17 cellular contexts compared by ENCODE assay signal in the genomic region with DNA sequence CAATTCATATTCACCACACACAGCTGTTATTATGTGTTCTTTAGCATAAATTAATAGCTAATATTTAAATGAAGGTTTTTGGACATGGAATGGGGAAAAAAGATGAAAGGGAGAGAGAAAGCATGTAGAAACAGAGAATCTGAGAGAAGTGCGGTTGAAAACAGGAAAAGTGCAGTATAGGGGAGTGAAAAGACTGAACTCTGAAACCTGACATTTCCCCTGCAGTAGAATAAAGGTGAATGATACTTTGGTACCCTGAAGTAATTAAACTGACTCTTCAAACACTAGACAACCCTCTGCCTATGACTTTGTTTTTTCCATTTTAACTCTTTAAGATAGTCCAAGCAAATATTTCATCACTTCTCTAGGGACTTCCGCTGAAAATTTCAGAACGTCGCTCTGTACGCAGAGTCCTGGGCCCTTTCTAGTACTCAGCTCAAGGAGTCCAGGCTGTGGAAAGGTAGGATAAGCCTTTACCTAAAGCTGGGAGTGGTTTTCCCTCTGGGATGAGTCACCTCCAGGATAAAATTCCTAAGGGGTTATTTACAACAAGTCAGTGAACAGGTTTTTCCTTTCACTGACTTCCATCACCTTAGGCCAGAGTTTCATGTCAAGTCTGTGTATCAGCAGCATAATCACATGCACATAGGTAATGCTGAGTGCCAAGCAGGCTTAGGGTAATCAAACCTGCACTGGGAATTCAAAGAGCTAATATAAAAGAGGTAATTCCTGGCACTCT.
DNase-seq lines count a peak whose midpoint lies in the region; ATAC-seq, FAIRE-seq and TF ChIP-seq lines count a peak whose summit lies in the region.
"Had no signal": no experiment of that assay in that cellular context is flagged by ENCODE, and none has a peak within 500 bp of the region (broad histone marks: within the 10 kb centered on the region; RNA-seq: fewer than 3 reads in every experiment).

No MANE protein-coding gene starts in this region.

- TF ChIP-seq RAD21 in GM12878 (IDR thresholded peaks at IDR 0.05; ENCODE audit: insufficient read depth, low read depth, low read length), result no peak

- H3K4me3 ChIP-seq in Caco-2 (ENCODE audit: low read depth, low read length) (no peak overlapping the region), GM12878 (no peak overlapping the region), kidney epithelial cell (ENCODE audit: low read depth, low read length) (no peak overlapping the region)
- H3K4me3 ChIP-seq: cardiac muscle cell had no signal

- H3K4me2 ChIP-seq in GM12878 (ENCODE audit: control insufficient read depth, insufficient read depth), result no peak overlapping the region

- TF ChIP-seq POLR2A in GM12878 (IDR thresholded peaks at IDR 0.05; ENCODE audit: low read depth, low read length), result no peak

- in situ Hi-C loops in GM12878 (cut with MboI), result no loop called here

- H3K36me3 Mint-ChIP-seq in Caco-2 (ENCODE audit: insufficient read depth, unreplicated experiment), result no peaks in the 10 kb centered on the region
- H3K36me3 Mint-ChIP-seq: CD8-positive, alpha-beta T cell had no signal

- no peaks in the 10 kb centered on the region; the same call in 1 of the 2 replicates for H3K4me1 ChIP-seq in Caco-2
- H3K4me1 ChIP-seq in GM12878 (ENCODE audit: control insufficient read depth, insufficient read depth, low read length), result peaks cover 5% of the 10 kb centered on the region; the same call in 1 of the 2 replicates

- WGBS in GM12878 (ENCODE audit: insufficient coverage, insufficient replicate concordance, low lambda C conversion rate, missing lambda C conversion rate), result 73% methylated on average over 5 of the region's 5 CpGs

- no peaks in the 10 kb centered on the region for H3K27me3 Mint-ChIP-seq in Caco-2 (ENCODE audit: insufficient read depth, unreplicated experiment)
- H3K27me3 Mint-ChIP-seq: activated naive CD8-positive, alpha-beta T cell treated with anti-CD3 and anti-CD28 coated beads, Interleukin-2, amount 50 U/mL, for 24 hours; activated T-helper 17 cell treated with anti-CD3 and anti-CD28 coated beads, Interleukin-2, amount 50 U/mL, for 72 hours had no signal

- H3K36me3 ChIP-seq in Caco-2 (ENCODE audit: control insufficient read depth, insufficient read depth, low read length) (no peaks in the 10 kb centered on the region), GM12878 (ENCODE audit: control insufficient read depth in 2 of 2, insufficient read depth in 2 of 2, low read length in 1 of 2) (no peaks in the 10 kb centered on the region), kidney epithelial cell (ENCODE audit: control insufficient read depth, insufficient read depth, low read length) (no peaks in the 10 kb centered on the region)
- H3K36me3 ChIP-seq: cardiac muscle cell had no signal

- SMC1A ChIA-PET in GM12878 (lab: Charles Lee; ENCODE audit: uncharacterized antibody, unreplicated experiment), result interaction anchor here (3.4 kb wide), 1 partner anchor 11 kb away, joined by 33 read pairs; no protein-coding TSS in a partner anchor

- H3K27me3 ChIP-seq in Caco-2 (replicated peaks; ENCODE audit: control insufficient read depth, insufficient read depth, low read length) (no peaks in the 10 kb centered on the region), GM12878 (replicated peaks in 1 of 2; ENCODE audit: control insufficient read depth in 2 of 2, insufficient read depth in 2 of 2, low read length in 1 of 2) (no peaks in the 10 kb centered on the region), kidney epithelial cell (ENCODE audit: control insufficient read depth, insufficient read depth, low read length) (no peaks in the 10 kb centered on the region)
- H3K27me3 ChIP-seq: cardiac muscle cell had no signal

- peak; percentile 70 for ATAC-seq in GM12878
- ATAC-seq in HG03571 (IDR thresholded peaks at IDR 0.05; ENCODE audit: unreplicated experiment), result no peak
- no peak for ATAC-seq in HG03460 (IDR thresholded peaks at IDR 0.05; ENCODE audit: unreplicated experiment)
- ATAC-seq in GM21737 (IDR thresholded peaks at IDR 0.05; ENCODE audit: unreplicated experiment), result no peak
- ATAC-seq: activated naive CD8-positive, alpha-beta T cell treated with anti-CD3 and anti-CD28 coated beads, Interleukin-2, amount 50 U/mL, for 24 hours; activated T-helper 17 cell treated with anti-CD3 and anti-CD28 coated beads, Interleukin-2, amount 50 U/mL, for 72 hours; CD8-positive, alpha-beta T cell; left lobe of liver had no signal

- intact Hi-C loops in Caco-2 (cut with micrococcal nuclease; ENCODE audit: unreplicated experiment), result loop anchor here (10.0 kb wide), 1 partner anchor 72 kb away; no protein-coding TSS in a partner anchor
- intact Hi-C loops in GM12878 (cut with micrococcal nuclease; ENCODE audit: unreplicated experiment), result no loop called here

- peaks cover 5% of the 10 kb centered on the region for H3K4me1 Mint-ChIP-seq in Caco-2 (ENCODE audit: low read depth, unreplicated experiment)
- H3K4me1 Mint-ChIP-seq: activated naive CD8-positive, alpha-beta T cell treated with anti-CD3 and anti-CD28 coated beads, Interleukin-2, amount 50 U/mL, for 24 hours; activated T-helper 17 cell treated with anti-CD3 and anti-CD28 coated beads, Interleukin-2, amount 50 U/mL, for 72 hours had no signal

- CTCF ChIA-PET in Caco-2 (lab: Charles Lee), result no interaction called here
- CTCF ChIA-PET in GM12878 (lab: Yijun Ruan, JAX), result interaction anchor here (0.5 to 1.6 kb wide), 4 partner anchors 11 to 250 kb away, joined by 3 to 5 read pairs (median 3); no protein-coding TSS in a partner anchor

- DNase-seq in Caco-2, result peak; percentile 2 to 36
- DNase-seq in HT-29 (ENCODE audit: low spot score), result peak; percentile 23
- DNase-seq in GM12878 (ENCODE audit: low read depth, low spot score), result no peak
- peak; percentile 28 for DNase-seq in kidney epithelial cell (ENCODE audit: low read depth)
- no peak for DNase-seq in NCI-H1436 treated with DMSO at 0.1 percent for 48 hours (lab: John Stamatoyannopoulos, UW)
- DNase-seq: activated naive CD8-positive, alpha-beta T cell treated with anti-CD3 and anti-CD28 coated beads, Interleukin-2, amount 50 U/mL, for 24 hours; CD8-positive, alpha-beta T cell; KBM-7; NCI-H1092 treated with DMSO at 0.1 percent for 48 hours; occipital lobe had no signal

- no peak overlapping the region for H2AFZ ChIP-seq in GM12878 (ENCODE audit: control insufficient read depth, low read depth, low read length)

- H3K9me3 ChIP-seq in Caco-2, result no peaks in the 10 kb centered on the region
- H3K9me3 ChIP-seq in GM12878 (replicated peaks; ENCODE audit: control insufficient read depth, insufficient read depth, low read length), result no peaks in the 10 kb centered on the region; the same call in 2 of the 3 replicates

- FAIRE-seq in GM12878 (lab: Jason Lieb, UNC), result no peak

- TF ChIP-seq CTCF in Caco-2 (IDR thresholded peaks at IDR 0.05; ENCODE audit: insufficient read depth in 1 of 2, low read depth in 1 of 2, low read length in 1 of 2, severe bottlenecking in 1 of 2, unreplicated experiment in 1 of 2) (no peak), GM12878 (IDR thresholded peaks at IDR 0.05 in 2 of 3, conservative IDR thresholded peaks at IDR 0.05 in 1 of 3; ENCODE audit: control insufficient read depth in 2 of 3, extremely low read depth in 1 of 3, insufficient read depth in 1 of 3, low read depth in 3 of 3, low read length in 3 of 3) (no peak), kidney epithelial cell (IDR thresholded peaks at IDR 0.05; ENCODE audit: insufficient read depth, low read length, poor library complexity, severe bottlenecking) (no peak)

- no peaks in the 10 kb centered on the region for H3K79me2 ChIP-seq in GM12878 (ENCODE audit: control insufficient read depth, insufficient read depth, low read length)

- no peak; a peak in 1 of 4 replicates for TF ChIP-seq EP300 in GM12878 (IDR thresholded peaks at IDR 0.05; ENCODE audit: borderline replicate concordance in 1 of 2, control insufficient read depth in 1 of 2, low read depth in 2 of 2, low read length in 2 of 2)

- H3K9me3 Mint-ChIP-seq in Caco-2 (ENCODE audit: unreplicated experiment), result no peaks in the 10 kb centered on the region
- H3K9me3 Mint-ChIP-seq: T-helper 1 cell treated with Interleukin-12 subunit alpha and Interleukin-12 subunit beta and Interleukin-4 antibody, amounts not matched to agents 30 μg/mL and 1 μg/mL, for 36 hours had no signal

- POLR2A ChIA-PET in Caco-2 (lab: Charles Lee) (no interaction called here), GM12878 (lab: Charles Lee) (interaction anchor here (1.2 kb wide), 1 partner anchor 8 kb away, joined by 3 read pairs; no protein-coding TSS in a partner anchor)

- no peak overlapping the region for H3K9ac ChIP-seq in GM12878 (ENCODE audit: control insufficient read depth, insufficient read depth, low read length)

- RAD21 ChIA-PET in GM12878 (lab: Charles Lee; ENCODE audit: unreplicated experiment), result interaction anchor here (0.6 to 0.7 kb wide), 2 partner anchors 13 to 16 kb away, joined by 3 read pairs; no protein-coding TSS in a partner anchor

- no peak overlapping the region for H3K27ac Mint-ChIP-seq in Caco-2 (ENCODE audit: unreplicated experiment)
- H3K27ac Mint-ChIP-seq: activated naive CD8-positive, alpha-beta T cell treated with anti-CD3 and anti-CD28 coated beads, Interleukin-2, amount 50 U/mL, for 24 hours; activated T-helper 17 cell treated with anti-CD3 and anti-CD28 coated beads, Interleukin-2, amount 50 U/mL, for 72 hours; CD8-positive, alpha-beta T cell; T-helper 1 cell treated with Interleukin-12 subunit alpha and Interleukin-12 subunit beta and Interleukin-4 antibody, amounts not matched to agents 30 μg/mL and 1 μg/mL, for 36 hours had no signal

- BruUV-seq in Caco-2 (replicated peaks; lab: Mats Ljungman, UMichigan) (no TSS peak), GM12878 (replicated peaks; lab: Mats Ljungman, UMichigan) (no TSS peak)

- H3K27ac ChIP-seq in GM12878 (ENCODE audit: control insufficient read depth, insufficient read depth), result no peak overlapping the region
- H3K27ac ChIP-seq: cardiac muscle cell had no signal

- H3K4me3 Mint-ChIP-seq in Caco-2 (ENCODE audit: unreplicated experiment), result no peak overlapping the region
- H3K4me3 Mint-ChIP-seq: activated naive CD8-positive, alpha-beta T cell treated with anti-CD3 and anti-CD28 coated beads, Interleukin-2, amount 50 U/mL, for 24 hours; activated T-helper 17 cell treated with anti-CD3 and anti-CD28 coated beads, Interleukin-2, amount 50 U/mL, for 72 hours; CD8-positive, alpha-beta T cell; T-helper 1 cell treated with Interleukin-12 subunit alpha and Interleukin-12 subunit beta and Interleukin-4 antibody, amounts not matched to agents 30 μg/mL and 1 μg/mL, for 36 hours had no signal

- no peaks in the 10 kb centered on the region for H4K20me1 ChIP-seq in GM12878 (ENCODE audit: control insufficient read depth, insufficient read depth)

TF ChIP-seq in GM12878, 131 proteins besides CTCF, POLR2A, EP300 and RAD21 (continues in another document):
- TF ChIP-seq TCF7 (IDR thresholded peaks at IDR 0.05; ENCODE audit: borderline replicate concordance), result no peak

Comparison
In these comparisons a context has a peak if more than half of its experiments do, and no peak if none do; other contexts are left out.
1. DNase-seq: peak in Caco-2 (2 of 2), HT-29 (single experiment) and kidney epithelial cell (single experiment); none in GM12878 (single experiment) and NCI-H1436 treated with DMSO at 0.1 percent for 48 hours (single experiment).